Comparison of ENCODE assay signal across 1 cellular context in genomic region chr14:54187439-54187838, GRCh38.
TF ChIP-seq lines count a peak whose summit lies in the region.

No MANE protein-coding gene starts in this region.

TF ChIP-seq in H1, 55 proteins besides CTCF, POLR2A, EP300 and RAD21:
- no peak for TF ChIP-seq RXRA (IDR thresholded peaks at IDR 0.05; ENCODE audit: insufficient read depth, low read depth, low read length)
- no peak for TF ChIP-seq CHD1 (IDR thresholded peaks at IDR 0.05; ENCODE audit: low read depth, low read length)
- TF ChIP-seq GTF2F1 (IDR thresholded peaks at IDR 0.05; ENCODE audit: borderline replicate concordance, low read depth, low read length): no peak
